ENCODE assay signal across 1 cellular context in genomic region chr14:101223561-101224162, GRCh38.
TF ChIP-seq lines count a peak whose summit lies in the region.

No MANE protein-coding gene starts in this region.

TF ChIP-seq in GM23338, 12 proteins besides CTCF, POLR2A, EP300 and RAD21 (continued from another document):
- no peak for TF ChIP-seq REST (IDR thresholded peaks at IDR 0.05; ENCODE audit: unreplicated experiment)
- TF ChIP-seq JUNB (IDR thresholded peaks at IDR 0.05; ENCODE audit: unreplicated experiment): no peak
- TF ChIP-seq ZNF331 (CRISPR knock-in tag; IDR thresholded peaks at IDR 0.05; ENCODE audit: low read depth): no peak
- TF ChIP-seq NANOG (IDR thresholded peaks at IDR 0.05; ENCODE audit: borderline replicate concordance): no peak
- TF ChIP-seq STAT1 (IDR thresholded peaks at IDR 0.05; ENCODE audit: unreplicated experiment): no peak
- no peak for TF ChIP-seq ZNF114 (CRISPR knock-in tag; IDR thresholded peaks at IDR 0.05)
- TF ChIP-seq EZH2phosphoT487 (IDR thresholded peaks at IDR 0.05; ENCODE audit: unreplicated experiment): no peak
- TF ChIP-seq, protein P1, sequence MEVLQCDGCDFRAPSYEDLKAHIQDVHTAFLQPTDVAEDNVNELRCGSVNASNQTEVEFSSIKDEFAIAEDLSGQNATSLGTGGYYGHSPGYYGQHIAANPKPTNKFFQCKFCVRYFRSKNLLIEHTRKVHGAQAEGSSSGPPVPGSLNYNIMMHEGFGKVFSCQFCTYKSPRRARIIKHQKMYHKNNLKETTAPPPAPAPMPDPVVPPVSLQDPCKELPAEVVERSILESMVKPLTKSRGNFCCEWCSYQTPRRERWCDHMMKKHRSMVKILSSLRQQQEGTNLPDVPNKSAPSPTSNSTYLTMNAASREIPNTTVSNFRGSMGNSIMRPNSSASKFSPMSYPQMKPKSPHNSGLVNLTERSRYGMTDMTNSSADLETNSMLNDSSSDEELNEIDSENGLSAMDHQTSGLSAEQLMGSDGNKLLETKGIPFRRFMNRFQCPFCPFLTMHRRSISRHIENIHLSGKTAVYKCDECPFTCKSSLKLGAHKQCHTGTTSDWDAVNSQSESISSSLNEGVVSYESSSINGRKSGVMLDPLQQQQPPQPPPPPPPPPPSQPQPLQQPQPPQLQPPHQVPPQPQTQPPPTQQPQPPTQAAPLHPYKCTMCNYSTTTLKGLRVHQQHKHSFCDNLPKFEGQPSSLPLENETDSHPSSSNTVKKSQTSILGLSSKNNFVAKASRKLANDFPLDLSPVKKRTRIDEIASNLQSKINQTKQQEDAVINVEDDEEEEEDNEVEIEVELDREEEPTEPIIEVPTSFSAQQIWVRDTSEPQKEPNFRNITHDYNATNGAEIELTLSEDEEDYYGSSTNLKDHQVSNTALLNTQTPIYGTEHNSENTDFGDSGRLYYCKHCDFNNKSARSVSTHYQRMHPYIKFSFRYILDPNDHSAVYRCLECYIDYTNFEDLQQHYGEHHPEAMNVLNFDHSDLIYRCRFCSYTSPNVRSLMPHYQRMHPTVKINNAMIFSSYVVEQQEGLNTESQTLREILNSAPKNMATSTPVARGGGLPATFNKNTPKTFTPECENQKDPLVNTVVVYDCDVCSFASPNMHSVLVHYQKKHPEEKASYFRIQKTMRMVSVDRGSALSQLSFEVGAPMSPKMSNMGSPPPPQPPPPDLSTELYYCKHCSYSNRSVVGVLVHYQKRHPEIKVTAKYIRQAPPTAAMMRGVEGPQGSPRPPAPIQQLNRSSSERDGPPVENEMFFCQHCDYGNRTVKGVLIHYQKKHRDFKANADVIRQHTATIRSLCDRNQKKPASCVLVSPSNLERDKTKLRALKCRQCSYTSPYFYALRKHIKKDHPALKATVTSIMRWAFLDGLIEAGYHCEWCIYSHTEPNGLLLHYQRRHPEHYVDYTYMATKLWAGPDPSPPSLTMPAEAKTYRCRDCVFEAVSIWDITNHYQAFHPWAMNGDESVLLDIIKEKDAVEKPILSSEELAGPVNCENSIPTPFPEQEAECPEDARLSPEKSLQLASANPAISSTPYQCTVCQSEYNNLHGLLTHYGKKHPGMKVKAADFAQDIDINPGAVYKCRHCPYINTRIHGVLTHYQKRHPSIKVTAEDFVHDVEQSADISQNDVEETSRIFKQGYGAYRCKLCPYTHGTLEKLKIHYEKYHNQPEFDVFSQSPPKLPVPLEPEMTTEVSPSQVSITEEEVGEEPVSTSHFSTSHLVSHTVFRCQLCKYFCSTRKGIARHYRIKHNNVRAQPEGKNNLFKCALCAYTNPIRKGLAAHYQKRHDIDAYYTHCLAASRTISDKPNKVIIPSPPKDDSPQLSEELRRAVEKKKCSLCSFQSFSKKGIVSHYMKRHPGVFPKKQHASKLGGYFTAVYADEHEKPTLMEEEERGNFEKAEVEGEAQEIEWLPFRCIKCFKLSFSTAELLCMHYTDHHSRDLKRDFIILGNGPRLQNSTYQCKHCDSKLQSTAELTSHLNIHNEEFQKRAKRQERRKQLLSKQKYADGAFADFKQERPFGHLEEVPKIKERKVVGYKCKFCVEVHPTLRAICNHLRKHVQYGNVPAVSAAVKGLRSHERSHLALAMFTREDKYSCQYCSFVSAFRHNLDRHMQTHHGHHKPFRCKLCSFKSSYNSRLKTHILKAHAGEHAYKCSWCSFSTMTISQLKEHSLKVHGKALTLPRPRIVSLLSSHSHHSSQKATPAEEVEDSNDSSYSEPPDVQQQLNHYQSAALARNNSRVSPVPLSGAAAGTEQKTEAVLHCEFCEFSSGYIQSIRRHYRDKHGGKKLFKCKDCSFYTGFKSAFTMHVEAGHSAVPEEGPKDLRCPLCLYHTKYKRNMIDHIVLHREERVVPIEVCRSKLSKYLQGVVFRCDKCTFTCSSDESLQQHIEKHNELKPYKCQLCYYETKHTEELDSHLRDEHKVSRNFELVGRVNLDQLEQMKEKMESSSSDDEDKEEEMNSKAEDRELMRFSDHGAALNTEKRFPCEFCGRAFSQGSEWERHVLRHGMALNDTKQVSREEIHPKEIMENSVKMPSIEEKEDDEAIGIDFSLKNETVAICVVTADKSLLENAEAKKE (CRISPR knock-in tag; IDR thresholded peaks at IDR 0.05): no peak
